9 cellular contexts compared by ENCODE assay signal in genomic region chr12:57096748-57097553, GRCh38. TPM values are rescaled to one million over a fixed set of nuclear protein-coding genes. Genes with fewer than 3 reads are reported as not detected.
DNase-seq lines count a peak whose midpoint lies in the region; ATAC-seq and TF ChIP-seq lines count a peak whose summit lies in the region.
"Had no signal": no experiment of that assay in that cellular context is flagged by ENCODE, and none has a peak within 500 bp of the region (broad histone marks: within the 10 kb centered on the region; RNA-seq: fewer than 3 reads in every experiment).

No MANE protein-coding gene starts in this region.

- peaks cover 80% of the 10 kb centered on the region for H3K36me3 Mint-ChIP-seq in CD8-positive, alpha-beta T cell

- TF ChIP-seq POLR2A in IMR-90 (IDR thresholded peaks at IDR 0.05; ENCODE audit: low read depth, low read length) = no peak; the same call in 1 of the 2 replicates

- H3K9me3 ChIP-seq in CD8-positive, alpha-beta T cell (ENCODE audit: low read length) = no peaks in the 10 kb centered on the region
- H3K9me3 ChIP-seq in IMR-90 (ENCODE audit: control insufficient read depth, insufficient read depth, low read length) (no peaks in the 10 kb centered on the region), neutrophil (peaks cover 8% of the 10 kb centered on the region)

- no peaks in the 10 kb centered on the region for H3K27me3 ChIP-seq in CD8-positive, alpha-beta T cell (ENCODE audit: insufficient read depth, low read length)
- no peaks in the 10 kb centered on the region for H3K27me3 ChIP-seq in IMR-90 (ENCODE audit: control insufficient read depth, insufficient read depth, low read length)
- no peaks in the 10 kb centered on the region for H3K27me3 ChIP-seq in neutrophil

- H2AK5ac ChIP-seq in IMR-90 (ENCODE audit: low read depth, low read length) = peak overlapping the region; percentile 4; the same call in 1 of the 2 replicates

- TF ChIP-seq CTCF in CD8-positive, alpha-beta T cell (IDR thresholded peaks at IDR 0.05) = no peak
- no peak for TF ChIP-seq CTCF in IMR-90 (conservative IDR thresholded peaks at IDR 0.05; ENCODE audit: low read depth, low read length)
- TF ChIP-seq CTCF in neutrophil (IDR thresholded peaks at IDR 0.05) = no peak

- H3K9ac ChIP-seq in IMR-90 (ENCODE audit: low read depth, low read length) = no peak overlapping the region

- no peak overlapping the region for H2AFZ ChIP-seq in IMR-90 (replicated peaks; ENCODE audit: low read length, poor library complexity)

- peak overlapping the region; percentile 57 for H3K27ac Mint-ChIP-seq in CD8-positive, alpha-beta T cell

- no peak overlapping the region for H3K27ac ChIP-seq in CD8-positive, alpha-beta T cell (ENCODE audit: low read depth, low read length)
- H3K27ac ChIP-seq in IMR-90 (ENCODE audit: insufficient read depth, low read length) (peak overlapping the region; percentile 23; the same call in 1 of the 2 replicates), caudate nucleus (ENCODE audit: low read depth, low read length) (peak overlapping the region; percentile 49), neutrophil (peak overlapping the region; percentile 19)
- H3K27ac ChIP-seq: VCaP had no signal

- H2BK120ac ChIP-seq in IMR-90 (ENCODE audit: low read depth, low read length) = no peak overlapping the region

- peaks cover 51% of the 10 kb centered on the region for H3K4me1 Mint-ChIP-seq in CD8-positive, alpha-beta T cell (ENCODE audit: low read depth)

- H3K4ac ChIP-seq in IMR-90 (ENCODE audit: low read depth, low read length) = no peak overlapping the region

- no peak overlapping the region for H4K91ac ChIP-seq in IMR-90 (ENCODE audit: insufficient read depth, low read depth, low read length)

- H4K5ac ChIP-seq in IMR-90 (ENCODE audit: low read depth, low read length) = no peak overlapping the region

- ATAC-seq in CD8-positive, alpha-beta T cell = no peak
- ATAC-seq in IMR-90 (ENCODE audit: low read depth) (no peak), HG02981 (IDR thresholded peaks at IDR 0.05; ENCODE audit: unreplicated experiment) (no peak)

- peaks cover 40% of the 10 kb centered on the region for H4K20me1 ChIP-seq in IMR-90 (ENCODE audit: insufficient read depth, low read length)

- TF ChIP-seq RAD21 in IMR-90 (IDR thresholded peaks at IDR 0.05; ENCODE audit: low read length) = no peak

- no peak overlapping the region for H2BK20ac ChIP-seq in IMR-90 (ENCODE audit: low read depth, low read length)

- POLR2A ChIA-PET in CD8-positive, alpha-beta T cell (lab: Charles Lee) = interaction anchor here (0.5 to 15.9 kb wide), 3 partner anchors 12 to 35 kb away, joined by 3 to 244 read pairs (median 9); partner anchors contain the start of genes NEMP1 and STAT6
- POLR2A ChIA-PET in IMR-90 (lab: Charles Lee; ENCODE audit: unreplicated experiment) = interaction anchor here (0.6 to 2.1 kb wide), 4 partner anchors 9 to 522 kb away, joined by 3 to 6 read pairs (median 5); partner anchors contain the start of gene STAT6

- dilution Hi-C loops in IMR-90 (cut with HindIII; ENCODE audit: low sequenced_read_pairs, unreplicated experiment) = no loop called here

- H3K79me1 ChIP-seq in IMR-90 (ENCODE audit: low read depth in 1 of 2, low read length in 2 of 2) = peaks cover 13 to 56% of the 10 kb centered on the region in 2 experiments

- H3K4me3 Mint-ChIP-seq in CD8-positive, alpha-beta T cell = no peak overlapping the region

- peaks cover 10% of the 10 kb centered on the region for H3K9me1 ChIP-seq in IMR-90 (ENCODE audit: insufficient read depth, low read length)

- H3K27me3 Mint-ChIP-seq in CD8-positive, alpha-beta T cell (ENCODE audit: low read depth) = no peaks in the 10 kb centered on the region

- H3K18ac ChIP-seq in IMR-90 (ENCODE audit: low read depth, low read length) = no peak overlapping the region

- no peak overlapping the region for H3K14ac ChIP-seq in IMR-90 (replicated peaks; ENCODE audit: low read depth, low read length)

- H3K36me3 ChIP-seq in CD8-positive, alpha-beta T cell (ENCODE audit: insufficient read depth, low read length) = peaks cover 55% of the 10 kb centered on the region
- peaks cover 70% of the 10 kb centered on the region for H3K36me3 ChIP-seq in IMR-90 (ENCODE audit: control insufficient read depth, insufficient read depth, low read length)
- H3K36me3 ChIP-seq in neutrophil = peaks cover 73% of the 10 kb centered on the region

- H3K23ac ChIP-seq in IMR-90 (ENCODE audit: low read depth, low read length) = no peak overlapping the region

- DNase-seq in CD8-positive, alpha-beta T cell = no peak
- no peak for DNase-seq in IMR-90
- peak in 1 of 61 donors; percentile 5 for DNase-seq in caudate nucleus (lab: John Stamatoyannopoulos, UW)
- DNase-seq in NCI-H2227 (lab: John Stamatoyannopoulos, UW; ENCODE audit: unreplicated experiment) = no peak
- DNase-seq in KG1 (lab: John Stamatoyannopoulos, UW) = no peak

- CTCF ChIA-PET in CD8-positive, alpha-beta T cell (lab: Charles Lee) = interaction anchor here (1.0 to 7.5 kb wide), 7 partner anchors 15 to 339 kb away, joined by 3 to 57 read pairs (median 9); partner anchors contain the start of genes LRP1, NEMP1 and STAT6
- CTCF ChIA-PET in IMR-90 (lab: Yijun Ruan, JAX) = no interaction called here

- no peak overlapping the region for H3K4me2 ChIP-seq in IMR-90 (ENCODE audit: low read depth, low read length)

- peak overlapping the region; percentile 80 for H2BK5ac ChIP-seq in IMR-90 (ENCODE audit: low read depth, low read length, poor library complexity, severe bottlenecking)

- H3K56ac ChIP-seq in IMR-90 (ENCODE audit: extremely low read depth, insufficient read depth, low read length) = no peak overlapping the region

- no peaks in the 10 kb centered on the region for H3K9me3 Mint-ChIP-seq in CD8-positive, alpha-beta T cell

- no peak overlapping the region for H3K4me3 ChIP-seq in CD8-positive, alpha-beta T cell (ENCODE audit: low read depth, low read length)
- H3K4me3 ChIP-seq in IMR-90 (ENCODE audit: insufficient read depth, low read depth, low read length) = no peak overlapping the region
- H3K4me3 ChIP-seq in neutrophil (ENCODE audit: low read depth in 1 of 2, low read length in 1 of 2) = no peak overlapping the region

- peaks cover 30% of the 10 kb centered on the region for H3K4me1 ChIP-seq in CD8-positive, alpha-beta T cell (ENCODE audit: insufficient read depth, low read length)
- H3K4me1 ChIP-seq in IMR-90 (ENCODE audit: control insufficient read depth, insufficient read depth, low read length) (peaks cover 31% of the 10 kb centered on the region), neutrophil (ENCODE audit: control insufficient read depth in 1 of 2, insufficient read depth in 1 of 2, low read depth in 1 of 2, low read length in 1 of 2) (peaks cover 6 to 14% of the 10 kb centered on the region in 2 experiments)

- 83% methylated on average over 2 of the region's 8 CpGs; no CpG with 5 or more reads in 1 of the 2 experiments for WGBS in IMR-90 (ENCODE audit: extremely low coverage in 2 of 2, insufficient read length in 1 of 2), 2 experiments

- intact Hi-C loops in CD8-positive, alpha-beta T cell (cut with DNase I, micrococcal nuclease) = no loop called here
- intact Hi-C loops in IMR-90 (cut with micrococcal nuclease) = no loop called here

- in situ Hi-C loops in IMR-90 (cut with MboI; ENCODE audit: low sequenced_read_pairs) = no loop called here

- no TSS peak for BruUV-seq in IMR-90 (replicated peaks; lab: Mats Ljungman, UMichigan)

- no peak overlapping the region for H2AK9ac ChIP-seq in IMR-90 (replicated peaks; ENCODE audit: low read depth, low read length, poor library complexity)

- H2BK15ac ChIP-seq in IMR-90 (ENCODE audit: low read depth, low read length) = no peak overlapping the region

- H4K8ac ChIP-seq in IMR-90 (ENCODE audit: low read depth in 2 of 2, low read length in 2 of 2) = no peak overlapping the region

TF ChIP-seq in IMR-90, 13 proteins besides CTCF, POLR2A, EP300 and RAD21:
- TF ChIP-seq RCOR1 (IDR thresholded peaks at IDR 0.05; ENCODE audit: insufficient replicate concordance, low read length) = no peak
- TF ChIP-seq SMC3 (IDR thresholded peaks at IDR 0.05; ENCODE audit: low read depth, low read length) = no peak
- TF ChIP-seq CHD1 (IDR thresholded peaks at IDR 0.05; ENCODE audit: low read depth, low read length) = no peak
- TF ChIP-seq MAZ (IDR thresholded peaks at IDR 0.05; ENCODE audit: borderline replicate concordance, low read depth, low read length) = no peak

RNA-seq across cellular contexts. Expression of gene NAB2, which starts 8.0 kb away (rescaled TPM):
- 1 to 10 TPM; 5.9 to 6.7 TPM for total RNA-seq in CD8-positive, alpha-beta T cell
- 68.3 and 68.8 TPM in 2 replicates for total RNA-seq in IMR-90 (2012; rRNA removed)
- 65.1 and 65.2 TPM in 2 replicates for polyA plus RNA-seq in IMR-90 (2012; rRNA removed)
- 52.2 and 62.3 TPM in 2 replicates for polyA plus RNA-seq in IMR-90 (2012; cell fraction: cytosol; rRNA removed)
- polyA plus RNA-seq in IMR-90 (2012; cell fraction: nucleus; rRNA removed; ENCODE audit: low replicate concordance) = 73.8 and 87.3 TPM in 2 replicates

RNA-seq across cellular contexts. Expression of gene STAT6, which starts 14.2 kb away (rescaled TPM):
- 100 to 1,000 TPM; 116 to 127 TPM for total RNA-seq in CD8-positive, alpha-beta T cell
- total RNA-seq in IMR-90 (2012; rRNA removed) = 38.9 and 43.4 TPM in 2 replicates
- 88.8 and 96.9 TPM in 2 replicates for polyA plus RNA-seq in IMR-90 (2012; rRNA removed)
- 44.8 and 69.4 TPM in 2 replicates for polyA plus RNA-seq in IMR-90 (2012; cell fraction: cytosol; rRNA removed)
- 334 and 370 TPM in 2 replicates for polyA plus RNA-seq in IMR-90 (2012; cell fraction: nucleus; rRNA removed; ENCODE audit: low replicate concordance)

RNA-seq across cellular contexts. Expression of gene NEMP1, which starts 18.4 kb away (rescaled TPM):
- total RNA-seq in CD8-positive, alpha-beta T cell = 1 to 10 TPM; 4.3 to 7.4 TPM
- total RNA-seq in IMR-90 (2012; rRNA removed) = 10.9 and 14.7 TPM in 2 replicates
- polyA plus RNA-seq in IMR-90 (2012; rRNA removed) = 7.2 and 8.9 TPM in 2 replicates
- 1.2 and 2.3 TPM in 2 replicates for polyA plus RNA-seq in IMR-90 (2012; cell fraction: cytosol; rRNA removed)
- polyA plus RNA-seq in IMR-90 (2012; cell fraction: nucleus; rRNA removed; ENCODE audit: low replicate concordance) = 3.6 and 28.5 TPM in 2 replicates

RNA-seq across cellular contexts. Expression of gene LRP1, which starts 31.3 kb away (rescaled TPM):
- total RNA-seq in CD8-positive, alpha-beta T cell = 1 to 10 TPM; 3.6 to 4.0 TPM
- total RNA-seq in IMR-90 (2012; rRNA removed) = 73.1 and 75.5 TPM in 2 replicates
- polyA plus RNA-seq in IMR-90 (2012; rRNA removed) = 142 and 155 TPM in 2 replicates
- polyA plus RNA-seq in IMR-90 (2012; cell fraction: cytosol; rRNA removed) = 119 and 250 TPM in 2 replicates
- 252 and 565 TPM in 2 replicates for polyA plus RNA-seq in IMR-90 (2012; cell fraction: nucleus; rRNA removed; ENCODE audit: low replicate concordance)

RNA-seq across cellular contexts. Expression of gene MYO1A, which starts 47.0 kb away (rescaled TPM):
- under 1 TPM; 0.22 to 0.81 TPM for total RNA-seq in CD8-positive, alpha-beta T cell
- under 0.01 TPM in 1 of 2 replicates, not detected in the other for total RNA-seq in IMR-90 (2012; rRNA removed)
- not detected in 2 replicates for polyA plus RNA-seq in IMR-90 (2012; rRNA removed)
- not detected in 2 replicates for polyA plus RNA-seq in IMR-90 (2012; cell fraction: cytosol; rRNA removed)
- 0.14 and 0.17 TPM in 2 replicates for polyA plus RNA-seq in IMR-90 (2012; cell fraction: nucleus; rRNA removed; ENCODE audit: low replicate concordance)
- total RNA-seq: Daoy had no signal
